ENCODE assay signal across 19 cellular contexts in genomic region chr3:150104564-150104963, GRCh38.
"Had no signal": no experiment of that assay in that cellular context is flagged by ENCODE, and none has a peak within 500 bp of the region (broad histone marks: within the 10 kb centered on the region; RNA-seq: fewer than 3 reads in every experiment).

No MANE protein-coding gene starts in this region.

- H3K4me3 ChIP-seq: body of pancreas had no signal

- H3K36me3 ChIP-seq: WERI-Rb-1 had no signal

- H3K9me3 ChIP-seq: body of pancreas had no signal

- H3K4me1 ChIP-seq: body of pancreas had no signal

- H3K27me3 ChIP-seq: body of pancreas had no signal

- H3K27ac ChIP-seq: body of pancreas, WERI-Rb-1 had no signal

- ATAC-seq: activated CD4-positive, alpha-beta T cell treated with anti-CD3 and anti-CD28 coated beads for 36 hours; activated CD8-positive, alpha-beta T cell treated with anti-CD3 and anti-CD28 coated beads for 36 hours; activated T-cell treated with anti-CD3 and anti-CD28 coated beads, Interleukin-2, amount 50 U/mL, for 72 hours; body of pancreas had no signal

- DNase-seq: activated CD4-positive, alpha-beta T cell treated with anti-CD3 and anti-CD28 coated beads for 36 hours; activated CD8-positive, alpha-beta memory T cell treated with anti-CD3 and anti-CD28 coated beads, Interleukin-2, amount 50 U/mL, for 4 hours; activated CD8-positive, alpha-beta T cell treated with anti-CD3 and anti-CD28 coated beads for 36 hours; activated gamma-delta T cell treated with Interleukin-2 at 50 U/mL for 16 hours; activated naive CD4-positive, alpha-beta T cell treated with anti-CD3 and anti-CD28 coated beads, Interleukin-2, amount 10 ng/mL, durations not matched to agents 7 days and 5 days; activated naive CD8-positive, alpha-beta T cell treated with anti-CD3 and anti-CD28 coated beads for 36 hours; activated T-cell treated with anti-CD3 and anti-CD28 coated beads, Interleukin-2, amount 50 U/mL, for 72 hours; aorta; body of pancreas; MM.1S; NCI-H1105; NCI-H1436; NCI-H1694 treated with DMSO at 0.1 percent for 48 hours; NCI-H2029 treated with DMSO at 0.1 percent for 48 hours; NCI-H524; NCI-H748 treated with DMSO at 0.1 percent for 48 hours; SIG-M5; T-helper 1 cell; WERI-Rb-1 had no signal
